In genomic region chr17:38460082-38460715, GRCh38 we compare ENCODE assay signal across 1 cellular context.
TF ChIP-seq lines count a peak whose summit lies in the region.

No MANE protein-coding gene starts in this region.

TF ChIP-seq in K562, 482 proteins besides CTCF, POLR2A, EP300 and RAD21 (continued from another document and continues in another):
- TF ChIP-seq RBFOX2 (IDR thresholded peaks at IDR 0.05; ENCODE audit: low read depth, low read length): no peak
- 0 out of 2 replicates have a peak, but pooled peaks have one; percentile 35 for TF ChIP-seq DIDO1 (tag; IDR thresholded peaks at IDR 0.05; ENCODE audit: low read depth)
- no peak for TF ChIP-seq DLX4 (CRISPR knock-in tag; IDR thresholded peaks at IDR 0.05)
- TF ChIP-seq ZFP36 (IDR thresholded peaks at IDR 0.05; ENCODE audit: low read depth, low read length, partially characterized antibody): no peak
- TF ChIP-seq CREB3L1 (IDR thresholded peaks at IDR 0.05; ENCODE audit: borderline replicate concordance, low read depth): no peak
- TF ChIP-seq NUFIP1 (IDR thresholded peaks at IDR 0.05; ENCODE audit: partially characterized antibody): no peak
- TF ChIP-seq ZNF507 (tag; conservative IDR thresholded peaks at IDR 0.05): no peak
- TF ChIP-seq MCM7 (IDR thresholded peaks at IDR 0.05): no peak
- TF ChIP-seq ETV6 (IDR thresholded peaks at IDR 0.05; ENCODE audit: borderline replicate concordance in 1 of 2, low read depth in 2 of 2, low read length in 1 of 2): no peak
- TF ChIP-seq ETV6 (CRISPR knock-in tag; IDR thresholded peaks at IDR 0.05; ENCODE audit: borderline replicate concordance): no peak
- TF ChIP-seq ASH1L (IDR thresholded peaks at IDR 0.05; ENCODE audit: borderline replicate concordance, low read depth, partially characterized antibody): no peak
- no peak for TF ChIP-seq ZNF217 (CRISPR knock-in tag; IDR thresholded peaks at IDR 0.05)
- TF ChIP-seq CREB3 (tag; conservative IDR thresholded peaks at IDR 0.05; ENCODE audit: low read depth): no peak
- TF ChIP-seq TAL1 (IDR thresholded peaks at IDR 0.05): peak; percentile 40; the same call in 1 of the 2 replicates
- TF ChIP-seq, protein P1, sequence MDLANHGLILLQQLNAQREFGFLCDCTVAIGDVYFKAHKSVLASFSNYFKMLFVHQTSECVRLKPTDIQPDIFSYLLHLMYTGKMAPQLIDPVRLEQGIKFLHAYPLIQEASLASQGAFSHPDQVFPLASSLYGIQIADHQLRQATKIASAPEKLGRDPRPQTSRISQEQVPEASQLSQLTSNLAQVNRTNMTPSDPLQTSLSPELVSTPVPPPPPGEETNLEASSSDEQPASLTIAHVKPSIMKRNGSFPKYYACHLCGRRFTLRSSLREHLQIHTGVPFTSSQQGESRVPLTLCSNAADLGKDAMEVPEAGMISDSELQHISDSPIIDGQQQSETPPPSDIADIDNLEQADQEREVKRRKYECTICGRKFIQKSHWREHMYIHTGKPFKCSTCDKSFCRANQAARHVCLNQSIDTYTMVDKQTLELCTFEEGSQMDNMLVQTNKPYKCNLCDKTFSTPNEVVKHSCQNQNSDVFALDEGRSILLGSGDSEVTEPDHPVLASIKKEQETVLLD (IDR thresholded peaks at IDR 0.05): no peak
- no peak for TF ChIP-seq XRCC3 (IDR thresholded peaks at IDR 0.05)
- TF ChIP-seq, protein P2, sequence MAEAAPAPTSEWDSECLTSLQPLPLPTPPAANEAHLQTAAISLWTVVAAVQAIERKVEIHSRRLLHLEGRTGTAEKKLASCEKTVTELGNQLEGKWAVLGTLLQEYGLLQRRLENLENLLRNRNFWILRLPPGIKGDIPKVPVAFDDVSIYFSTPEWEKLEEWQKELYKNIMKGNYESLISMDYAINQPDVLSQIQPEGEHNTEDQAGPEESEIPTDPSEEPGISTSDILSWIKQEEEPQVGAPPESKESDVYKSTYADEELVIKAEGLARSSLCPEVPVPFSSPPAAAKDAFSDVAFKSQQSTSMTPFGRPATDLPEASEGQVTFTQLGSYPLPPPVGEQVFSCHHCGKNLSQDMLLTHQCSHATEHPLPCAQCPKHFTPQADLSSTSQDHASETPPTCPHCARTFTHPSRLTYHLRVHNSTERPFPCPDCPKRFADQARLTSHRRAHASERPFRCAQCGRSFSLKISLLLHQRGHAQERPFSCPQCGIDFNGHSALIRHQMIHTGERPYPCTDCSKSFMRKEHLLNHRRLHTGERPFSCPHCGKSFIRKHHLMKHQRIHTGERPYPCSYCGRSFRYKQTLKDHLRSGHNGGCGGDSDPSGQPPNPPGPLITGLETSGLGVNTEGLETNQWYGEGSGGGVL (CRISPR knock-in tag; IDR thresholded peaks at IDR 0.05): no peak
- no peak for TF ChIP-seq FOS (IDR thresholded peaks at IDR 0.05; ENCODE audit: extremely low read depth, insufficient read length)
- no peak for TF ChIP-seq PRDM10 (IDR thresholded peaks at IDR 0.05; ENCODE audit: partially characterized antibody)
- TF ChIP-seq ZNF696 (CRISPR knock-in tag; conservative IDR thresholded peaks at IDR 0.05): no peak
- no peak for TF ChIP-seq RBM17 (IDR thresholded peaks at IDR 0.05; ENCODE audit: borderline replicate concordance, low read depth, low read length)
- TF ChIP-seq TRIM24 (IDR thresholded peaks at IDR 0.05): no peak
- peak; percentile 7; the same call in 1 of the 2 replicates for TF ChIP-seq TEAD4 (IDR thresholded peaks at IDR 0.05; ENCODE audit: low read length)
- TF ChIP-seq TEAD4 (CRISPR knock-in tag; IDR thresholded peaks at IDR 0.05; ENCODE audit: borderline replicate concordance): no peak
- no peak for TF ChIP-seq ZNF282 (CRISPR knock-in tag; IDR thresholded peaks at IDR 0.05)
- no peak for TF ChIP-seq KHSRP (IDR thresholded peaks at IDR 0.05)
- no peak for TF ChIP-seq FOXO4 (CRISPR knock-in tag; IDR thresholded peaks at IDR 0.05)
- TF ChIP-seq SOX6 (IDR thresholded peaks at IDR 0.05): no peak
- TF ChIP-seq BCLAF1 (IDR thresholded peaks at IDR 0.05; ENCODE audit: borderline replicate concordance in 1 of 2, control insufficient read depth in 1 of 2, low read depth in 2 of 2, low read length in 1 of 2): no peak
- no peak for TF ChIP-seq TAF15 (IDR thresholded peaks at IDR 0.05; ENCODE audit: low read depth, low read length)
- TF ChIP-seq, protein P3, sequence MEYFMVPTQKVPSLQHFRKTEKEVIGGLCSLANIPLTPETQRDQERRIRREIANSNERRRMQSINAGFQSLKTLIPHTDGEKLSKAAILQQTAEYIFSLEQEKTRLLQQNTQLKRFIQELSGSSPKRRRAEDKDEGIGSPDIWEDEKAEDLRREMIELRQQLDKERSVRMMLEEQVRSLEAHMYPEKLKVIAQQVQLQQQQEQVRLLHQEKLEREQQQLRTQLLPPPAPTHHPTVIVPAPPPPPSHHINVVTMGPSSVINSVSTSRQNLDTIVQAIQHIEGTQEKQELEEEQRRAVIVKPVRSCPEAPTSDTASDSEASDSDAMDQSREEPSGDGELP (CRISPR knock-in tag; IDR thresholded peaks at IDR 0.05; ENCODE audit: borderline replicate concordance): no peak
- no peak for TF ChIP-seq CBX8 (IDR thresholded peaks at IDR 0.05; ENCODE audit: borderline replicate concordance, extremely low read depth, low read depth, low read length, poor library complexity, severe bottlenecking)
- TF ChIP-seq FOXK2 (conservative IDR thresholded peaks at IDR 0.05 in 1 of 2, IDR thresholded peaks at IDR 0.05 in 1 of 2; ENCODE audit: low read depth in 2 of 2): 0 out of 4 replicates have a peak, but pooled peaks of 1 of the 2 experiments have one; percentile 31
- TF ChIP-seq ID3 (CRISPR knock-in tag; IDR thresholded peaks at IDR 0.05): no peak
- no peak for TF ChIP-seq ID3 (tag; IDR thresholded peaks at IDR 0.05)
- TF ChIP-seq, protein P4, sequence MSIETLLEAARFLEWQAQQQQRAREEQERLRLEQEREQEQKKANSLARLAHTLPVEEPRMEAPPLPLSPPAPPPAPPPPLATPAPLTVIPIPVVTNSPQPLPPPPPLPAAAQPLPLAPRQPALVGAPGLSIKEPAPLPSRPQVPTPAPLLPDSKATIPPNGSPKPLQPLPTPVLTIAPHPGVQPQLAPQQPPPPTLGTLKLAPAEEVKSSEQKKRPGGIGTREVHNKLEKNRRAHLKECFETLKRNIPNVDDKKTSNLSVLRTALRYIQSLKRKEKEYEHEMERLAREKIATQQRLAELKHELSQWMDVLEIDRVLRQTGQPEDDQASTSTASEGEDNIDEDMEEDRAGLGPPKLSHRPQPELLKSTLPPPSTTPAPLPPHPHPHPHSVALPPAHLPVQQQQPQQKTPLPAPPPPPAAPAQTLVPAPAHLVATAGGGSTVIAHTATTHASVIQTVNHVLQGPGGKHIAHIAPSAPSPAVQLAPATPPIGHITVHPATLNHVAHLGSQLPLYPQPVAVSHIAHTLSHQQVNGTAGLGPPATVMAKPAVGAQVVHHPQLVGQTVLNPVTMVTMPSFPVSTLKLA (conservative IDR thresholded peaks at IDR 0.05): peak in 1 of 2 experiments; percentile 60; a peak in 1 of 4 replicates
- TF ChIP-seq USF1 (CRISPR knock-in tag; IDR thresholded peaks at IDR 0.05): peak; percentile 77
- peak; percentile 72 for TF ChIP-seq L3MBTL2 (IDR thresholded peaks at IDR 0.05)
- TF ChIP-seq TAF7 (tag; IDR thresholded peaks at IDR 0.05): no peak
- peak; percentile 39; the same call in 1 of the 2 replicates for TF ChIP-seq NCOR1 (IDR thresholded peaks at IDR 0.05)
- TF ChIP-seq ZNF263 (CRISPR knock-in tag; IDR thresholded peaks at IDR 0.05; ENCODE audit: borderline replicate concordance): peak; percentile 93
